ENCODE assay signal across 2 cellular contexts in the genomic region with DNA sequence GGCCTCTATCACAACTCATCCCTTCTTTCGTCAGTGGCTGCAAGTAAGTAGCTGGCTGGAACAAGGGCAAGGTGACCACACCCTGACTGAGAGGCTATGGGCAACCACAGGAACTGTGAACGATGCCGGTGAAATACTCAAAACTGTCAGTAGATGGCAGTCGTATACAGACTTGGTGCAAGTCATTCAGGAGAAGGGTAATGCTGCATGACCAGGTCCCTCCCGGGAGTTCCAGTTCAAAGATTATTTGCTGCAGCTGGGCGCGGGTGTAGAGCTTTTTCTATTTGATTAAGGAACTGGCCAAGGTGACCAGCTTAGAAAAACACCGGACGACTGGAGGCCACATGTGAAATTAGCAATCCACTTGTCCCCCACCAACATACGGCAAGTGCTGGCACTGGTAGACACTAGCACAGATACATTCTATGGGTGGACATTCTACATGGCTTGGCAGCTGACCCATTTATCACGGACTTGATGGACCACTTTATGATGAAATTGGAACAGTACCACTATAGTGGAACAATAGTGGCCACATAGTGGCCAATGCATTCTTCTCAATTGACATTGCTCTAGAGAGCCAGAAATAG.
TF ChIP-seq lines count a peak whose summit lies in the region.

No MANE protein-coding gene starts in this region.

TF ChIP-seq in HCT116, 20 proteins besides CTCF, POLR2A, EP300 and RAD21:
- TF ChIP-seq FOSL1 (IDR thresholded peaks at IDR 0.05; ENCODE audit: low read depth) (no peak), POLR2AphosphoS5 (IDR thresholded peaks at IDR 0.05; ENCODE audit: low read depth, low read length) (no peak), TCF7L2 (IDR thresholded peaks at IDR 0.05; ENCODE audit: borderline replicate concordance, extremely low read depth, insufficient read depth, insufficient read length) (no peak), SIN3A (IDR thresholded peaks at IDR 0.05; ENCODE audit: low read depth) (no peak), EZH2 (IDR thresholded peaks at IDR 0.05) (no peak), YY1 (IDR thresholded peaks at IDR 0.05; ENCODE audit: extremely low read depth, insufficient replicate concordance, low read depth, low read length) (no peak), EZH2phosphoT487 (IDR thresholded peaks at IDR 0.05; ENCODE audit: borderline replicate concordance) (no peak), JUND (IDR thresholded peaks at IDR 0.05) (no peak), CEBPB (IDR thresholded peaks at IDR 0.05; ENCODE audit: low read depth) (no peak), SRF (IDR thresholded peaks at IDR 0.05; ENCODE audit: low read depth) (no peak), REST (IDR thresholded peaks at IDR 0.05; ENCODE audit: low read depth) (no peak), ELF1 (IDR thresholded peaks at IDR 0.05; ENCODE audit: borderline replicate concordance, low read depth) (no peak)

TF ChIP-seq in H1, 55 proteins besides CTCF, POLR2A, EP300 and RAD21:
- TF ChIP-seq RFX5 (IDR thresholded peaks at IDR 0.05; ENCODE audit: borderline replicate concordance, low read depth, low read length) = no peak
- TF ChIP-seq RBBP5 (IDR thresholded peaks at IDR 0.05; ENCODE audit: borderline replicate concordance, low read depth, low read length) = no peak
- TF ChIP-seq CREB1 (IDR thresholded peaks at IDR 0.05) = no peak
- TF ChIP-seq TAF1 (IDR thresholded peaks at IDR 0.05; ENCODE audit: low read depth, low read length) = no peak
- no peak for TF ChIP-seq YY1 (IDR thresholded peaks at IDR 0.05; ENCODE audit: low read depth, low read length)
- no peak for TF ChIP-seq SRF (IDR thresholded peaks at IDR 0.05; ENCODE audit: low read depth, low read length)
- TF ChIP-seq SAP30 (IDR thresholded peaks at IDR 0.05; ENCODE audit: insufficient read depth, insufficient replicate concordance, low read length) = no peak
TF ChIP-seq in H1: peak in this region for 0.
